8 cellular contexts compared by ENCODE assay signal in genomic region chr18:59357928-59358327, GRCh38. TPM values are rescaled to one million over a fixed set of nuclear protein-coding genes. Genes with fewer than 3 reads are reported as not detected.
A peak's percentile ranks its signal among the peaks of the same experiment; 100 is the strongest.
DNase-seq lines count a peak whose midpoint lies in the region; ATAC-seq lines count a peak whose summit lies in the region.

No MANE protein-coding gene starts in this region.

- peak overlapping the region; percentile 100 for H3K4me3 Mint-ChIP-seq in activated naive CD8-positive, alpha-beta T cell treated with anti-CD3 and anti-CD28 coated beads, Interleukin-2, amount 50 U/mL, for 24 hours
- peak overlapping the region; percentile 91 to 98 (median 94) for H3K4me3 Mint-ChIP-seq in immature natural killer cell
- peak overlapping the region; percentile 84 to 94 for H3K4me3 Mint-ChIP-seq in stimulated activated naive CD8-positive, alpha-beta T cell treated with anti-CD3 and anti-CD28 coated beads, Interleukin-15, amount 100 ng/mL, for 72 hours

- DNase-seq in DMS53 treated with DMSO at 0.1 percent for 48 hours (lab: John Stamatoyannopoulos, UW; ENCODE audit: unreplicated experiment) (peak; percentile 51), immature natural killer cell (peak in 1 of 3 donors; percentile 8), NCI-H1694 (lab: John Stamatoyannopoulos, UW) (no peak)
- DNase-seq in Jurkat, Clone E6-1 (ENCODE audit: low read depth, low spot score): no peak
- no peak for DNase-seq in activated naive CD8-positive, alpha-beta T cell treated with anti-CD3 and anti-CD28 coated beads, Interleukin-2, amount 50 U/mL, for 24 hours
- DNase-seq in stimulated activated naive CD8-positive, alpha-beta T cell treated with anti-CD3 and anti-CD28 coated beads, Interleukin-15, amount 100 ng/mL, for 72 hours: no peak

- peak; percentile 27 for ATAC-seq in activated naive CD8-positive, alpha-beta T cell treated with anti-CD3 and anti-CD28 coated beads, Interleukin-2, amount 50 U/mL, for 24 hours
- ATAC-seq in stimulated activated naive CD8-positive, alpha-beta T cell treated with anti-CD3 and anti-CD28 coated beads, Interleukin-15, amount 100 ng/mL, for 72 hours: no peak
- ATAC-seq in HG02973 (IDR thresholded peaks at IDR 0.05; ENCODE audit: unreplicated experiment): no peak
- ATAC-seq in GM21825 (IDR thresholded peaks at IDR 0.05; ENCODE audit: unreplicated experiment): no peak

- peaks cover 34% of the 10 kb centered on the region for H3K4me1 Mint-ChIP-seq in activated naive CD8-positive, alpha-beta T cell treated with anti-CD3 and anti-CD28 coated beads, Interleukin-2, amount 50 U/mL, for 24 hours
- H3K4me1 Mint-ChIP-seq in immature natural killer cell: peaks cover 33 to 48% of the 10 kb centered on the region in 2 donors
- peaks cover 21% of the 10 kb centered on the region for H3K4me1 Mint-ChIP-seq in stimulated activated naive CD8-positive, alpha-beta T cell treated with anti-CD3 and anti-CD28 coated beads, Interleukin-15, amount 100 ng/mL, for 72 hours

- no peaks in the 10 kb centered on the region for H3K9me3 Mint-ChIP-seq in activated naive CD8-positive, alpha-beta T cell treated with anti-CD3 and anti-CD28 coated beads, Interleukin-2, amount 50 U/mL, for 24 hours
- no peaks in the 10 kb centered on the region for H3K9me3 Mint-ChIP-seq in immature natural killer cell
- H3K9me3 Mint-ChIP-seq in stimulated activated naive CD8-positive, alpha-beta T cell treated with anti-CD3 and anti-CD28 coated beads, Interleukin-15, amount 100 ng/mL, for 72 hours: no peaks in the 10 kb centered on the region

- peak overlapping the region; percentile 100 for H3K27ac Mint-ChIP-seq in activated naive CD8-positive, alpha-beta T cell treated with anti-CD3 and anti-CD28 coated beads, Interleukin-2, amount 50 U/mL, for 24 hours
- H3K27ac Mint-ChIP-seq in immature natural killer cell: peak overlapping the region; percentile 75 to 96 (median 90)
- peak overlapping the region; percentile 87 to 97 for H3K27ac Mint-ChIP-seq in stimulated activated naive CD8-positive, alpha-beta T cell treated with anti-CD3 and anti-CD28 coated beads, Interleukin-15, amount 100 ng/mL, for 72 hours

- no peaks in the 10 kb centered on the region for H3K27me3 Mint-ChIP-seq in activated naive CD8-positive, alpha-beta T cell treated with anti-CD3 and anti-CD28 coated beads, Interleukin-2, amount 50 U/mL, for 24 hours
- peaks cover 0 to 5% (median 2%) of the 10 kb centered on the region in 3 donors for H3K27me3 Mint-ChIP-seq in immature natural killer cell (ENCODE audit: low read depth in 3 of 3)
- no peaks in the 10 kb centered on the region for H3K27me3 Mint-ChIP-seq in stimulated activated naive CD8-positive, alpha-beta T cell treated with anti-CD3 and anti-CD28 coated beads, Interleukin-15, amount 100 ng/mL, for 72 hours

- peaks cover 35% of the 10 kb centered on the region for H3K36me3 Mint-ChIP-seq in activated naive CD8-positive, alpha-beta T cell treated with anti-CD3 and anti-CD28 coated beads, Interleukin-2, amount 50 U/mL, for 24 hours (ENCODE audit: low read depth)
- peaks cover 5 to 15% (median 8%) of the 10 kb centered on the region in 3 donors for H3K36me3 Mint-ChIP-seq in immature natural killer cell

- peak overlapping the region; percentile 92 for H3K4me3 ChIP-seq in Jurkat, Clone E6-1 (ENCODE audit: low read length)

RNA-seq across cellular contexts. Expression of gene LMAN1, which starts 1.1 kb away (rescaled TPM):
- 49.0 TPM for polyA plus RNA-seq in Jurkat, Clone E6-1 (2012; ENCODE audit: insufficient read depth, insufficient read length)
- 10 to 100 TPM; 32.3 to 40.6 (median 34.8) TPM for polyA plus RNA-seq in immature natural killer cell

RNA-seq across cellular contexts. Expression of gene CPLX4, which starts 39.5 kb away (rescaled TPM):
- not detected for polyA plus RNA-seq in Jurkat, Clone E6-1 (2012; ENCODE audit: insufficient read depth, insufficient read length)
- not detected for polyA plus RNA-seq in immature natural killer cell
